In genomic region chr3:112042842-112043280, GRCh38 we compare ENCODE assay signal across 13 cellular contexts. TPM values are rescaled to one million over a fixed set of nuclear protein-coding genes. Genes with fewer than 3 reads are reported as not detected.
DNase-seq lines count a peak whose midpoint lies in the region; ATAC-seq lines count a peak whose summit lies in the region.
"Had no signal": no experiment of that assay in that cellular context is flagged by ENCODE, and none has a peak within 500 bp of the region (broad histone marks: within the 10 kb centered on the region; RNA-seq: fewer than 3 reads in every experiment).

No MANE protein-coding gene starts in this region.

- 64 to 66% methylated on average over 6 of the region's 6 CpGs for WGBS in GM23248 (ENCODE audit: low coverage in 1 of 2, low lambda C conversion rate in 2 of 2, missing lambda C conversion rate in 2 of 2), 2 experiments

- H3K4me1 ChIP-seq in GM23248 (ENCODE audit: insufficient read depth) = peaks cover 13% of the 10 kb centered on the region; the same call in 1 of the 2 replicates
- H3K4me1 ChIP-seq: vagina had no signal

- peak overlapping the region; percentile 95 for H2AFZ ChIP-seq in GM23248

- H3F3A ChIP-seq in GM23248 (ENCODE audit: insufficient read depth) = peaks cover 10% of the 10 kb centered on the region; the same call in 1 of the 2 replicates

- H3K27ac ChIP-seq in GM23248 = no peak overlapping the region
- H3K27ac ChIP-seq: vagina had no signal

- H3K9ac ChIP-seq in GM23248 = no peak overlapping the region

- H3K4me3 ChIP-seq in GM23248 = no peak overlapping the region
- H3K4me3 ChIP-seq: vagina had no signal

- in situ Hi-C loops in GM23248 (cut with MboI) = no loop called here

- no peaks in the 10 kb centered on the region for H3K9me3 ChIP-seq in GM23248 (ENCODE audit: low read depth)
- H3K9me3 ChIP-seq: vagina had no signal

- no peak for ATAC-seq in HG03520 (IDR thresholded peaks at IDR 0.05; ENCODE audit: unreplicated experiment)

- H3K4me2 ChIP-seq in GM23248 (ENCODE audit: unreplicated experiment) = no peak overlapping the region

- no peaks in the 10 kb centered on the region for H3K36me3 ChIP-seq in GM23248 (ENCODE audit: low read depth)
- H3K36me3 ChIP-seq: vagina had no signal

- H3K27me3 ChIP-seq in GM23248 (replicated peaks; ENCODE audit: insufficient read depth) = no peaks in the 10 kb centered on the region
- H3K27me3 ChIP-seq: vagina had no signal

- DNase-seq in GM23248 (no peak), NCI-H187 treated with DMSO at 0.1 percent for 48 hours (lab: John Stamatoyannopoulos, UW) (peak; percentile 93), SHP77 treated with DMSO at 0.1 percent for 48 hours (lab: John Stamatoyannopoulos, UW) (peak; percentile 98), medulla oblongata (ENCODE audit: extremely low spot score) (peak; percentile 7), GM03348 (ENCODE audit: low spot score) (no peak), occipital lobe (lab: John Stamatoyannopoulos, UW) (no peak)
- DNase-seq in activated CD4-positive, CD25-positive, alpha-beta regulatory T cell (lab: John Stamatoyannopoulos, UW) = no peak

- H3K79me2 ChIP-seq in GM23248 (ENCODE audit: insufficient read depth) = no peaks in the 10 kb centered on the region

- no peaks in the 10 kb centered on the region for H3K9me2 ChIP-seq in GM23248 (ENCODE audit: insufficient read depth)

- H4K20me1 ChIP-seq in GM23248 (ENCODE audit: insufficient read depth) = no peaks in the 10 kb centered on the region

RNA-seq across cellular contexts. Expression of gene TMPRSS7, which starts 8.3 kb away (rescaled TPM):
- total RNA-seq in GM23248 (2014; rRNA removed; shearing (Covaris generic)) = not detected in 2 replicates
- not detected in 2 replicates for polyA plus RNA-seq in GM23248 (2016; fragmentation: Nextera tagmentation; extraction: Ambion mirVana)
- 0.47 TPM for total RNA-seq in occipital lobe
- total RNA-seq: activated CD4-positive, alpha-beta T cell treated with anti-CD3 and anti-CD28 coated beads, Interleukin-2, amount 10 ng/mL, durations not matched to agents 24 days and 14 days; activated naive CD4-positive, alpha-beta T cell treated with anti-CD3 and anti-CD28 coated beads, Interleukin-2, amount 50 U/mL, for 72 hours; Calu3; vagina had no signal
- polyA plus RNA-seq: immature natural killer cell had no signal

RNA-seq across cellular contexts. Expression of gene C3orf52, which starts 43.3 kb away (rescaled TPM):
- 1.3 and 3.5 TPM in 2 replicates for total RNA-seq in GM23248 (2014; rRNA removed; shearing (Covaris generic))
- polyA plus RNA-seq in GM23248 (2016; fragmentation: Nextera tagmentation; extraction: Ambion mirVana) = 1.6 and 1.9 TPM in 2 replicates
- 0.31 TPM for total RNA-seq in occipital lobe

RNA-seq across cellular contexts. Expression of gene TAGLN3, which starts 44.1 kb away (rescaled TPM):
- total RNA-seq in GM23248 (2014; rRNA removed; shearing (Covaris generic)) = 1.3 TPM in 1 of 2 replicates, not detected in the other
- 0.48 and 0.61 TPM in 2 replicates for polyA plus RNA-seq in GM23248 (2016; fragmentation: Nextera tagmentation; extraction: Ambion mirVana)
- 151 TPM for total RNA-seq in occipital lobe
- total RNA-seq: Calu3 had no signal
- polyA plus RNA-seq: immature natural killer cell had no signal

Comparison
In these comparisons a context has a peak if more than half of its experiments do, and no peak if none do; other contexts are left out.
1. DNase-seq: peak in NCI-H187 treated with DMSO at 0.1 percent for 48 hours (single experiment), SHP77 treated with DMSO at 0.1 percent for 48 hours (single experiment) and medulla oblongata (single experiment); none in GM23248 (single experiment), GM03348 (single experiment), occipital lobe (single experiment) and activated CD4-positive, CD25-positive, alpha-beta regulatory T cell (0 of 4).
2. RNA of gene TAGLN3, which starts 44.1 kb away (total RNA-seq): 151 TPM in occipital lobe (single experiment); 1.3 TPM in GM23248; every median in the first group is over 10 times any median in the second.